ENCODE assay signal across 33 cellular contexts in the genomic region with DNA sequence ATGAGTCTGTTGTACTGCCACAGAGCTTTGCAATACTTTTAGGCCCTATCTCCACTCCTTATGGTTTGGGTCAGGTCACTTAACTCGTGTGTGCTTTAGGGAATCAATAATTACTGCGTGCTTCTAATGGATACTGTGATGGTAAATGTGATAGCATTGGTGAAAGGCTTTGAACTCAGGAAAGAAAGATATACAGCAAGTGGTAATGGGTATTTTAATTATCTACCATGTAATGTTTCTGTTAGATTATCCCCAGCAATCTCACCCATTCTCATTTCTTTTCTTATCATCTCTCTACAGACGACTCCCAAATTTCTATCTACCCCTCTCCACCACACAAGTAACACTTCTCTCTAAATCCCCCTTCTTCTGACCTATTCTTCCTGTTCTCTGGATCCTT.
"Had no signal": no experiment of that assay in that cellular context is flagged by ENCODE, and none has a peak within 500 bp of the region (broad histone marks: within the 10 kb centered on the region; RNA-seq: fewer than 3 reads in every experiment).

No MANE protein-coding gene starts in this region.

- H3K4me1 ChIP-seq: adrenal gland, breast epithelium, colonic mucosa, heart left ventricle had no signal

- H3K9me3 ChIP-seq: adrenal gland, breast epithelium, colonic mucosa, heart left ventricle had no signal

- H3K4me1 Mint-ChIP-seq: activated CD4-positive, alpha-beta T cell treated with anti-CD3 and anti-CD28 coated beads for 36 hours; activated CD4-positive, alpha-beta T cell treated with anti-CD3 and anti-CD28 coated beads, Interleukin-2, amount 10 ng/mL, durations not matched to agents 24 days and 14 days; activated CD8-positive, alpha-beta memory T cell treated with anti-CD3 and anti-CD28 coated beads, Interleukin-2, amount 10 ng/mL, durations not matched to agents 7 days and 5 days; activated naive CD4-positive, alpha-beta T cell treated with anti-CD3 and anti-CD28 coated beads, Interleukin-2, amount 50 U/mL, for 24 hours; activated naive CD8-positive, alpha-beta T cell treated with anti-CD3 and anti-CD28 coated beads for 36 hours; activated naive CD8-positive, alpha-beta T cell treated with anti-CD3 and anti-CD28 coated beads, Interleukin-2, amount 50 U/mL, for 24 hours; activated T-helper 17 cell treated with anti-CD3 and anti-CD28 coated beads, Interleukin-2, amount 50 U/mL, for 72 hours had no signal

- ATAC-seq: activated CD4-positive, alpha-beta T cell treated with anti-CD3 and anti-CD28 coated beads for 36 hours; activated CD8-positive, alpha-beta memory T cell treated with anti-CD3 and anti-CD28 coated beads, Interleukin-2, amount 10 ng/mL, durations not matched to agents 7 days and 5 days; activated CD8-positive, alpha-beta T cell treated with anti-CD3 and anti-CD28 coated beads, Interleukin-2, amount 10 ng/mL, durations not matched to agents 7 days and 5 days; activated naive CD8-positive, alpha-beta T cell treated with anti-CD3 and anti-CD28 coated beads, Interleukin-2, amount 50 U/mL, for 24 hours; activated T-helper 17 cell treated with anti-CD3 and anti-CD28 coated beads, Interleukin-2, amount 50 U/mL, for 72 hours; esophagus mucosa; heart left ventricle had no signal

- FAIRE-seq: frontal cortex had no signal

- H3K4me3 ChIP-seq: adrenal gland, breast epithelium, cardiac muscle cell, colonic mucosa, heart left ventricle had no signal

- H3K9me3 Mint-ChIP-seq: activated CD4-positive, alpha-beta memory T cell treated with anti-CD3 and anti-CD28 coated beads for 36 hours; activated CD4-positive, alpha-beta T cell treated with anti-CD3 and anti-CD28 coated beads, Interleukin-2, amount 10 ng/mL, durations not matched to agents 24 days and 14 days; activated naive CD4-positive, alpha-beta T cell treated with anti-CD3 and anti-CD28 coated beads for 36 hours; activated naive CD4-positive, alpha-beta T cell treated with anti-CD3 and anti-CD28 coated beads, Interleukin-2, amount 50 U/mL, for 24 hours; activated naive CD8-positive, alpha-beta T cell treated with anti-CD3 and anti-CD28 coated beads for 36 hours; activated naive CD8-positive, alpha-beta T cell treated with anti-CD3 and anti-CD28 coated beads, Interleukin-2, amount 50 U/mL, for 24 hours; activated T-helper 17 cell treated with anti-CD3 and anti-CD28 coated beads, Interleukin-2, amount 50 U/mL, for 72 hours; endodermal cell had no signal

- H3K36me3 ChIP-seq: adrenal gland, breast epithelium, cardiac muscle cell, colonic mucosa, heart left ventricle had no signal

- H3K27ac ChIP-seq: adrenal gland, breast epithelium, cardiac muscle cell, colonic mucosa, heart left ventricle had no signal

- H3K4me3 Mint-ChIP-seq: activated CD4-positive, alpha-beta memory T cell treated with anti-CD3 and anti-CD28 coated beads for 36 hours; activated CD4-positive, alpha-beta T cell treated with anti-CD3 and anti-CD28 coated beads for 36 hours; activated CD4-positive, alpha-beta T cell treated with anti-CD3 and anti-CD28 coated beads, Interleukin-2, amount 10 ng/mL, durations not matched to agents 24 days and 14 days; activated CD8-positive, alpha-beta memory T cell treated with anti-CD3 and anti-CD28 coated beads, Interleukin-2, amount 10 ng/mL, durations not matched to agents 7 days and 5 days; activated CD8-positive, alpha-beta T cell treated with anti-CD3 and anti-CD28 coated beads, Interleukin-2, amount 10 ng/mL, durations not matched to agents 7 days and 5 days; activated naive CD4-positive, alpha-beta T cell treated with anti-CD3 and anti-CD28 coated beads for 36 hours; activated naive CD4-positive, alpha-beta T cell treated with anti-CD3 and anti-CD28 coated beads, Interleukin-2, amount 50 U/mL, for 24 hours; activated naive CD8-positive, alpha-beta T cell treated with anti-CD3 and anti-CD28 coated beads for 36 hours; activated naive CD8-positive, alpha-beta T cell treated with anti-CD3 and anti-CD28 coated beads, Interleukin-2, amount 50 U/mL, for 24 hours; activated T-helper 17 cell treated with anti-CD3 and anti-CD28 coated beads, Interleukin-2, amount 50 U/mL, for 72 hours; brain; endodermal cell had no signal

- H3K27me3 Mint-ChIP-seq: activated CD4-positive, alpha-beta T cell treated with anti-CD3 and anti-CD28 coated beads for 36 hours; activated CD4-positive, alpha-beta T cell treated with anti-CD3 and anti-CD28 coated beads, Interleukin-2, amount 10 ng/mL, durations not matched to agents 24 days and 14 days; activated CD8-positive, alpha-beta memory T cell treated with anti-CD3 and anti-CD28 coated beads, Interleukin-2, amount 10 ng/mL, durations not matched to agents 7 days and 5 days; activated naive CD4-positive, alpha-beta T cell treated with anti-CD3 and anti-CD28 coated beads, Interleukin-2, amount 50 U/mL, for 24 hours; activated naive CD8-positive, alpha-beta T cell treated with anti-CD3 and anti-CD28 coated beads for 36 hours; activated naive CD8-positive, alpha-beta T cell treated with anti-CD3 and anti-CD28 coated beads, Interleukin-2, amount 50 U/mL, for 24 hours; brain had no signal

- H3K36me3 Mint-ChIP-seq: activated CD4-positive, alpha-beta memory T cell treated with anti-CD3 and anti-CD28 coated beads for 36 hours; activated CD8-positive, alpha-beta memory T cell treated with anti-CD3 and anti-CD28 coated beads, Interleukin-2, amount 10 ng/mL, durations not matched to agents 7 days and 5 days; activated naive CD4-positive, alpha-beta T cell treated with anti-CD3 and anti-CD28 coated beads, Interleukin-2, amount 50 U/mL, for 24 hours; activated naive CD8-positive, alpha-beta T cell treated with anti-CD3 and anti-CD28 coated beads for 36 hours had no signal

- DNase-seq: activated CD4-positive, alpha-beta memory T cell treated with anti-CD3 and anti-CD28 coated beads for 36 hours; activated CD4-positive, alpha-beta T cell treated with anti-CD3 and anti-CD28 coated beads for 36 hours; activated CD4-positive, alpha-beta T cell treated with anti-CD3 and anti-CD28 coated beads, Interleukin-2, amount 10 ng/mL, durations not matched to agents 24 days and 14 days; activated CD4-positive, CD25-positive, alpha-beta regulatory T cell; activated CD4-positive, CD25-positive, alpha-beta regulatory T cell treated with anti-CD3 and anti-CD28 coated beads, Interleukin-2, amount 50 U/mL, for 72 hours; activated CD8-positive, alpha-beta memory T cell treated with anti-CD3 and anti-CD28 coated beads, Interleukin-2, amount 10 ng/mL, durations not matched to agents 7 days and 5 days; activated CD8-positive, alpha-beta memory T cell treated with anti-CD3 and anti-CD28 coated beads, Interleukin-2, amount 50 U/mL, for 4 hours; activated CD8-positive, alpha-beta T cell treated with anti-CD3 and anti-CD28 coated beads, Interleukin-2, amount 10 ng/mL, durations not matched to agents 7 days and 5 days; activated effector memory CD4-positive, alpha-beta T cell treated with Interleukin-2 at 50 U/mL for 16 hours; activated gamma-delta T cell treated with Interleukin-2 at 50 U/mL for 16 hours; activated naive CD4-positive, alpha-beta T cell treated with anti-CD3 and anti-CD28 coated beads for 36 hours; activated naive CD8-positive, alpha-beta T cell treated with anti-CD3 and anti-CD28 coated beads for 36 hours; activated naive CD8-positive, alpha-beta T cell treated with anti-CD3 and anti-CD28 coated beads, Interleukin-2, amount 50 U/mL, for 24 hours; activated T-cell treated with anti-CD3 and anti-CD28 coated beads, Interleukin-2, amount 50 U/mL, for 1 hour; adrenal gland; amygdala; aorta; central memory CD4-positive, alpha-beta T cell; cerebellar nuclear complex; colonic mucosa; effector memory CD4-positive, alpha-beta T cell; endodermal cell; foreskin fibroblast; glutamatergic neuron; heart left ventricle; T-helper 2 cell had no signal

- H3K27ac Mint-ChIP-seq: activated CD4-positive, alpha-beta memory T cell treated with anti-CD3 and anti-CD28 coated beads for 36 hours; activated CD4-positive, alpha-beta T cell treated with anti-CD3 and anti-CD28 coated beads for 36 hours; activated CD4-positive, alpha-beta T cell treated with anti-CD3 and anti-CD28 coated beads, Interleukin-2, amount 10 ng/mL, durations not matched to agents 24 days and 14 days; activated CD8-positive, alpha-beta memory T cell treated with anti-CD3 and anti-CD28 coated beads, Interleukin-2, amount 10 ng/mL, durations not matched to agents 7 days and 5 days; activated CD8-positive, alpha-beta T cell treated with anti-CD3 and anti-CD28 coated beads, Interleukin-2, amount 10 ng/mL, durations not matched to agents 7 days and 5 days; activated naive CD4-positive, alpha-beta T cell treated with anti-CD3 and anti-CD28 coated beads for 36 hours; activated naive CD4-positive, alpha-beta T cell treated with anti-CD3 and anti-CD28 coated beads, Interleukin-2, amount 50 U/mL, for 24 hours; activated naive CD8-positive, alpha-beta T cell treated with anti-CD3 and anti-CD28 coated beads for 36 hours; activated naive CD8-positive, alpha-beta T cell treated with anti-CD3 and anti-CD28 coated beads, Interleukin-2, amount 50 U/mL, for 24 hours; activated T-helper 17 cell treated with anti-CD3 and anti-CD28 coated beads, Interleukin-2, amount 50 U/mL, for 72 hours; endodermal cell had no signal

- H3K27me3 ChIP-seq: cardiac muscle cell, colonic mucosa had no signal
